Comparison of ENCODE assay signal across 1 cellular context in genomic region chr22:45692549-45692948, GRCh38.
TF ChIP-seq lines count a peak whose summit lies in the region.

No MANE protein-coding gene starts in this region.

TF ChIP-seq in GM23338, 12 proteins besides CTCF, POLR2A, EP300 and RAD21 (continued from another document):
- no peak for TF ChIP-seq ZNF462 (CRISPR knock-in tag; IDR thresholded peaks at IDR 0.05)
- no peak for TF ChIP-seq REST (IDR thresholded peaks at IDR 0.05; ENCODE audit: unreplicated experiment)
- no peak for TF ChIP-seq EZH2 (IDR thresholded peaks at IDR 0.05; ENCODE audit: low read depth, unreplicated experiment)
- TF ChIP-seq EZH2phosphoT487 (IDR thresholded peaks at IDR 0.05; ENCODE audit: unreplicated experiment) = no peak
- TF ChIP-seq ETS1 (IDR thresholded peaks at IDR 0.05) = no peak
- no peak for TF ChIP-seq POLR2AphosphoS5 (IDR thresholded peaks at IDR 0.05; ENCODE audit: low read depth)
